29 cellular contexts compared by ENCODE assay signal in the genomic region with DNA sequence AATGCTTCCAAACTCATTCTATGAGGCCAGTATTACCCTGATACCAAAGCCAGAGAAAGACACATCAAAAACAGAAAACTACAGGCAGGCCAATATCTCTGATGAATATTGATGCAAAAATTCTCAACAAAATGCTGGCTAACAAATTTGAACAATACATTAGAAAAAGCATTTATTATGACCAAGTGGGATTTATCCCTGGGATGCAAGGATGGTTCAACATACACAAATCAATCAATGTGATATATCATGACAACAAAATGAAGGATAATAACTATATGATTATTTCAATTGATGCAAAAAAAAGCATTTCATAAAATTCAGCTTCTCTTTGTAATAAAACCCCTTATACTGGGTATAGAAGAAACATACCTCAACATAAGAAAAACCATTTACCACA.
"Had no signal": no experiment of that assay in that cellular context is flagged by ENCODE, and none has a peak within 500 bp of the region (broad histone marks: within the 10 kb centered on the region; RNA-seq: fewer than 3 reads in every experiment).

No MANE protein-coding gene starts in this region.

- FAIRE-seq: urothelium cell line had no signal

- DNase-seq: stimulated activated CD4-positive, alpha-beta T cell treated with anti-CD3 and anti-CD28 coated beads, Interleukin-2, amount 100 ng/mL, for 48 hours; stimulated activated CD4-positive, alpha-beta T cell treated with anti-CD3 and anti-CD28 coated beads, Interleukin-4, amount 100 ng/mL, for 1 hour; stimulated activated CD4-positive, alpha-beta T cell treated with anti-CD3 and anti-CD28 coated beads, Interleukin-4, amount 100 ng/mL, for 24 hours; stimulated activated CD4-positive, alpha-beta T cell treated with anti-CD3 and anti-CD28 coated beads, Interleukin-4, amount 100 ng/mL, for 4 hours; stimulated activated CD8-positive, alpha-beta memory T cell treated with anti-CD3 and anti-CD28 coated beads, Interleukin-4, amount 100 ng/mL, for 48 hours; stimulated activated naive B cell treated with anti-CD40 and anti-IgM and Interleukin-4, amounts not matched to agents 10 μg/mL and 1 μg/mL and 100 μg/mL, for 72 hours; stimulated activated naive CD4-positive, alpha-beta T cell; stimulated activated naive CD4-positive, alpha-beta T cell treated with Interleukin-2 at 50 U/mL for 16 hours; stimulated activated naive CD8-positive, alpha-beta T cell treated with anti-CD3 and anti-CD28 coated beads, Interleukin-15, amount 100 ng/mL, for 72 hours; stimulated activated naive CD8-positive, alpha-beta T cell treated with anti-CD3 and anti-CD28 coated beads, Interleukin-15, Interleukin-2, amounts not matched to agents 100 U/mL and 50 U/mL, for 24 hours; stomach; substantia nigra; testis; thyroid gland; tibial artery; transverse colon; trophoblast cell; upper lobe of left lung; upper lobe of right lung; uterus had no signal

- H3K36me3 ChIP-seq: stomach, suprapubic skin, thoracic aorta, thyroid gland, tibial artery, tibial nerve, transverse colon, upper lobe of left lung, upper lobe of right lung, uterus, vagina had no signal

- H3K4me1 Mint-ChIP-seq: stimulated activated effector memory CD8-positive, alpha-beta T cell treated with anti-CD3 and anti-CD28 coated beads, Interleukin-12 subunit alpha, Interleukin-12 subunit beta, amount 100 ng/mL, for 72 hours; stimulated activated memory B cell treated with anti-CD40 and anti-IgM and Interleukin-4, amounts not matched to agents 10 μg/mL and 1 μg/mL and 100 μg/mL, for 72 hours; stimulated activated naive B cell treated with anti-CD40 and anti-IgM and Interleukin-4, amounts not matched to agents 10 μg/mL and 1 μg/mL and 100 μg/mL, for 72 hours; stimulated activated naive CD8-positive, alpha-beta T cell treated with anti-CD3 and anti-CD28 coated beads, Interleukin-15, amount 100 ng/mL, for 72 hours had no signal

- ATAC-seq: stimulated activated effector memory CD8-positive, alpha-beta T cell treated with anti-CD3 and anti-CD28 coated beads, Interleukin-12 subunit alpha, Interleukin-12 subunit beta, amount 100 ng/mL, for 72 hours; stimulated activated memory B cell treated with anti-CD40 and anti-IgM and Interleukin-4, amounts not matched to agents 10 μg/mL and 1 μg/mL and 100 μg/mL, for 72 hours; stimulated activated naive B cell treated with anti-CD40 and anti-IgM and Interleukin-4, amounts not matched to agents 10 μg/mL and 1 μg/mL and 100 μg/mL, for 72 hours; stimulated activated naive CD8-positive, alpha-beta T cell treated with anti-CD3 and anti-CD28 coated beads, Interleukin-15, amount 100 ng/mL, for 72 hours; stimulated activated naive CD8-positive, alpha-beta T cell treated with anti-CD3 and anti-CD28 coated beads, Interleukin-15, Interleukin-2, amounts not matched to agents 100 U/mL and 50 U/mL, for 24 hours; upper lobe of right lung had no signal

- H3K27me3 ChIP-seq: stomach, suprapubic skin, testis, thyroid gland, tibial artery, tibial nerve, transverse colon, upper lobe of left lung, upper lobe of right lung, uterus, vagina had no signal

- H3K27ac ChIP-seq: stomach, suprapubic skin, testis, thoracic aorta, thyroid gland, tibial artery, tibial nerve, transverse colon, upper lobe of left lung, upper lobe of right lung, uterus, vagina had no signal

- H3K9me3 ChIP-seq: testis, thoracic aorta, thyroid gland, upper lobe of left lung, upper lobe of right lung, uterus, vagina had no signal

- H3K27me3 Mint-ChIP-seq: stimulated activated memory B cell treated with anti-CD40 and anti-IgM and Interleukin-4, amounts not matched to agents 10 μg/mL and 1 μg/mL and 100 μg/mL, for 72 hours; stimulated activated naive B cell treated with anti-CD40 and anti-IgM and Interleukin-4, amounts not matched to agents 10 μg/mL and 1 μg/mL and 100 μg/mL, for 72 hours; stimulated activated naive CD8-positive, alpha-beta T cell treated with anti-CD3 and anti-CD28 coated beads, Interleukin-15, amount 100 ng/mL, for 72 hours; stimulated activated naive CD8-positive, alpha-beta T cell treated with anti-CD3 and anti-CD28 coated beads, Interleukin-15, Interleukin-2, amounts not matched to agents 100 ng/mL and 50 ng/mL, for 24 hours; type B pancreatic cell had no signal

- H3K36me3 Mint-ChIP-seq: stimulated activated effector memory CD8-positive, alpha-beta T cell treated with anti-CD3 and anti-CD28 coated beads, Interleukin-12 subunit alpha, Interleukin-12 subunit beta, amount 100 ng/mL, for 72 hours; stimulated activated memory B cell treated with anti-CD40 and anti-IgM and Interleukin-4, amounts not matched to agents 10 μg/mL and 1 μg/mL and 100 μg/mL, for 72 hours; stimulated activated naive B cell treated with anti-CD40 and anti-IgM and Interleukin-4, amounts not matched to agents 10 μg/mL and 1 μg/mL and 100 μg/mL, for 72 hours; type B pancreatic cell had no signal

- H3K4me3 Mint-ChIP-seq: stimulated activated effector memory CD8-positive, alpha-beta T cell treated with anti-CD3 and anti-CD28 coated beads, Interleukin-12 subunit alpha, Interleukin-12 subunit beta, amount 100 ng/mL, for 72 hours; stimulated activated memory B cell treated with anti-CD40 and anti-IgM and Interleukin-4, amounts not matched to agents 10 μg/mL and 1 μg/mL and 100 μg/mL, for 72 hours; stimulated activated naive B cell treated with anti-CD40 and anti-IgM and Interleukin-4, amounts not matched to agents 10 μg/mL and 1 μg/mL and 100 μg/mL, for 72 hours; stimulated activated naive CD8-positive, alpha-beta T cell treated with anti-CD3 and anti-CD28 coated beads, Interleukin-15, amount 100 ng/mL, for 72 hours; stimulated activated naive CD8-positive, alpha-beta T cell treated with anti-CD3 and anti-CD28 coated beads, Interleukin-15, Interleukin-2, amounts not matched to agents 100 ng/mL and 50 ng/mL, for 24 hours; type B pancreatic cell had no signal

- H3K4me3 ChIP-seq: stomach, suprapubic skin, testis, thoracic aorta, thyroid gland, tibial artery, tibial nerve, transverse colon, upper lobe of left lung, upper lobe of right lung, uterus, vagina had no signal

- H3K4me1 ChIP-seq: stomach, suprapubic skin, testis, thyroid gland, tibial artery, tibial nerve, transverse colon, upper lobe of left lung, upper lobe of right lung, uterus, vagina had no signal
